8 cellular contexts compared by ENCODE assay signal in the genomic region with DNA sequence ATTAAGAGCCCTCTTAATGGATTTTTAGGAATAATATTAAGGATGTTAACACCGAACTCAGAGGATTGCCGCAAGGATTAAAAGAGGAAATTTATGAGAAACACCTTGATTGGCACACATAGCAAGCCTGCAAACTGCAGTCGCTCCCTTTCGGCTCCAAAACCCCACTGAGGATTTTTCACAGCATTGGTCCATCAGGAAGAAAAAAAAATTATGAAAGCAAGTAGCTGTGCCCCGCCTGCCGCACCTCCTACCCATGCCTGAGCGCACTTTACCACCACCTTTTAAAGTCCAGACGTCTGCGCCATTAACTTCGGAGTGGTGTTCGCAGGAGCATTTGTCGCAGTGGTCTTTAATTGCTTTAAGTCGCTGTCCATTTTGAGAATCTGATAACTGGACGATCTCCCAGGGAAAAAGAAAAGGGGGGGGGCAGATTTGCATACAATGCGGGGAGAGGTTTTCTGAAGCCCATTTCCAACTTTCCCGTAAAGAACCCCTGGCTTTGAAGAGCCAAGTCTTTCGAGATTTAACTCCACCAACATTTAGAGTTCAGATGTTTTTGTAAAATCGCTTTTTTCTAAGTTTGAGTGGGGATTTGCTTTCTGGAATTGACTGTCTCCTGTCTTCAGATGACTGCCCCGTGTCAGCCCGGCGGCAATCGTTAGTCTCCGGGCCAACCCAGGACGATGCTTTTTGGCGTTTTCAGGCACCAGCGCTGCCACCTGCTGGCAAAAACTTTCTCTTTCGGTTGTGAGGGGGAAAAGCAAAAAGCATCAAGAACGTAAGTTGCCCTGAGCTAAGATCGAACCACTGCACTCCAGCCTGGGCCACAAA. TPM values are rescaled to one million over a fixed set of nuclear protein-coding genes. Genes with fewer than 3 reads are reported as not detected.
DNase-seq lines count a peak whose midpoint lies in the region; ATAC-seq lines count a peak whose summit lies in the region.

No MANE protein-coding gene starts in this region.

- no peaks in the 10 kb centered on the region for H3K9me3 Mint-ChIP-seq in effector memory CD8-positive, alpha-beta T cell

- no peak overlapping the region for H2BK5ac ChIP-seq in mesendoderm (ENCODE audit: low read length)

- H3K4me2 ChIP-seq in BLaER1 (peak overlapping the region; percentile 83), mesendoderm (ENCODE audit: low read length) (peak overlapping the region; percentile 88)

- no peaks in the 10 kb centered on the region for H3K79me1 ChIP-seq in mesendoderm (ENCODE audit: low read length)

- H3K18ac ChIP-seq in mesendoderm (ENCODE audit: low read length), result no peak overlapping the region

- H3K27me3 Mint-ChIP-seq in effector memory CD8-positive, alpha-beta T cell, result no peaks in the 10 kb centered on the region

- H3K27me3 ChIP-seq in BLaER1, result peaks cover 78% of the 10 kb centered on the region
- H3K27me3 ChIP-seq in mesendoderm (ENCODE audit: insufficient read depth, low read length, poor library complexity), result peaks cover 24% of the 10 kb centered on the region

- DNase-seq in NCI-H748 (lab: John Stamatoyannopoulos, UW; ENCODE audit: unreplicated experiment), result peak; percentile 57
- peak; percentile 68 to 77 for DNase-seq in activated CD8-positive, alpha-beta memory T cell treated with anti-CD3 and anti-CD28 coated beads for 1 hour (ENCODE audit: extremely low read depth in 1 of 2, low read depth in 1 of 2)
- DNase-seq in effector memory CD8-positive, alpha-beta T cell, result peak; percentile 82 to 89 (median 82)
- peak; percentile 92 for DNase-seq in mesendoderm
- DNase-seq in stimulated activated CD8-positive, alpha-beta memory T cell treated with anti-CD3 and anti-CD28 coated beads, Interleukin-12 subunit alpha, Interleukin-12 subunit beta, amount 100 ng/mL, for 4 hours (ENCODE audit: low read depth), result peak; percentile 71

- H2AK5ac ChIP-seq in mesendoderm (ENCODE audit: low read length), result no peak overlapping the region

- H3K4me1 Mint-ChIP-seq in effector memory CD8-positive, alpha-beta T cell (ENCODE audit: low read depth in 2 of 2), result peaks cover 27 to 29% of the 10 kb centered on the region in 2 donors

- peaks cover 9% of the 10 kb centered on the region for H3K36me3 Mint-ChIP-seq in effector memory CD8-positive, alpha-beta T cell (ENCODE audit: insufficient read depth)

- H3K79me2 ChIP-seq in mesendoderm (ENCODE audit: control insufficient read depth, insufficient read depth, low read length), result no peaks in the 10 kb centered on the region

- H4K8ac ChIP-seq in mesendoderm (ENCODE audit: low read depth, low read length), result no peak overlapping the region

- H3K36me3 ChIP-seq in BLaER1 (no peaks in the 10 kb centered on the region), mesendoderm (ENCODE audit: control insufficient read depth, insufficient read depth, low read length) (no peaks in the 10 kb centered on the region)

- H3K9me3 ChIP-seq in BLaER1, result no peaks in the 10 kb centered on the region

- H3K56ac ChIP-seq in mesendoderm (ENCODE audit: low read length), result peak overlapping the region; percentile 38

- no peak overlapping the region for H4K5ac ChIP-seq in mesendoderm (ENCODE audit: low read length)

- H3K4me3 Mint-ChIP-seq in effector memory CD8-positive, alpha-beta T cell, result peak overlapping the region; percentile 94 to 95

- H2BK120ac ChIP-seq in mesendoderm (ENCODE audit: low read depth, low read length), result no peak overlapping the region

- H3K4me3 ChIP-seq in BLaER1 (peak overlapping the region; percentile 59), mesendoderm (ENCODE audit: low read length) (peak overlapping the region; percentile 25)

- H3K4ac ChIP-seq in mesendoderm (ENCODE audit: low read depth, low read length), result no peak overlapping the region

- no CpG with 5 or more reads among the region's 29 CpGs for WGBS in mesendoderm (ENCODE audit: extremely low coverage, insufficient coverage, low lambda C conversion rate)

- no peak overlapping the region for H2BK15ac ChIP-seq in mesendoderm (replicated peaks; ENCODE audit: low read depth)

- ATAC-seq in GM19043 (IDR thresholded peaks at IDR 0.05; ENCODE audit: low read depth, unreplicated experiment) (peak; percentile 56), HG03432 (IDR thresholded peaks at IDR 0.05; ENCODE audit: unreplicated experiment) (peak; percentile 67)
- peak; percentile 77 for ATAC-seq in effector memory CD8-positive, alpha-beta T cell (replicated peaks)

- H3K27ac ChIP-seq in BLaER1, result no peak overlapping the region
- H3K27ac ChIP-seq in mesendoderm (ENCODE audit: low read depth, low read length), result no peak overlapping the region

- H3K4me1 ChIP-seq in BLaER1, result peaks cover 34% of the 10 kb centered on the region
- peaks cover 3% of the 10 kb centered on the region for H3K4me1 ChIP-seq in mesendoderm (ENCODE audit: control insufficient read depth, low read depth, low read length)

- peaks cover 17% of the 10 kb centered on the region for H4K20me1 ChIP-seq in BLaER1

- no peak overlapping the region for H3K23ac ChIP-seq in mesendoderm (ENCODE audit: low read length)

- peak overlapping the region; percentile 92 to 95 for H3K27ac Mint-ChIP-seq in effector memory CD8-positive, alpha-beta T cell

- H3K9ac ChIP-seq in BLaER1, result no peak overlapping the region
- H3K9ac ChIP-seq in mesendoderm (ENCODE audit: low read length), result peak overlapping the region; percentile 39

RNA-seq across cellular contexts. Expression of a gene that starts 0.9 kb away (rescaled TPM):
- polyA plus RNA-seq in mesendoderm (2013, experiment 1 of 2), result 13.4 TPM
- 14.1 TPM for polyA plus RNA-seq in mesendoderm (2013, experiment 2 of 2)

RNA-seq across cellular contexts. Expression of a gene that starts 23.7 kb away (rescaled TPM):
- polyA plus RNA-seq in mesendoderm (2013, experiment 1 of 2), result 1,538 TPM
- polyA plus RNA-seq in mesendoderm (2013, experiment 2 of 2), result 1,586 TPM
